8 cellular contexts compared by ENCODE assay signal in genomic region chr7:74051629-74052410, GRCh38. TPM values are rescaled to one million over a fixed set of nuclear protein-coding genes. Genes with fewer than 3 reads are reported as not detected.
A peak's percentile ranks its signal among the peaks of the same experiment; 100 is the strongest.
DNase-seq lines count a peak whose midpoint lies in the region; ATAC-seq and TF ChIP-seq lines count a peak whose summit lies in the region.

No MANE protein-coding gene starts in this region.

- H2AFZ ChIP-seq in HCT116 (ENCODE audit: low read depth, low read length, poor library complexity, severe bottlenecking) (no peak overlapping the region), SK-N-SH (ENCODE audit: low read depth) (no peak overlapping the region)

- no peaks in the 10 kb centered on the region for H3K9me2 ChIP-seq in HCT116 (ENCODE audit: insufficient read depth)
- H3K9me2 ChIP-seq in SK-N-SH, result no peaks in the 10 kb centered on the region

- no TSS peak for BruUV-seq in HCT116 (replicated peaks; lab: Mats Ljungman, UMichigan)

- H3K9me3 ChIP-seq in HCT116 (ENCODE audit: control insufficient read depth in 1 of 2, insufficient read depth in 1 of 2, low read depth in 1 of 2, low read length in 2 of 2), result no peaks in the 10 kb centered on the region
- no peaks in the 10 kb centered on the region for H3K9me3 ChIP-seq in SK-N-SH

- H3K36me3 ChIP-seq in BJ (ENCODE audit: control insufficient read depth, insufficient read depth, low read length), result peaks cover 20% of the 10 kb centered on the region
- no peaks in the 10 kb centered on the region for H3K36me3 ChIP-seq in HCT116 (ENCODE audit: control insufficient read depth in 1 of 2, insufficient read depth in 2 of 2, low read length in 2 of 2)
- no peaks in the 10 kb centered on the region for H3K36me3 ChIP-seq in SK-N-SH (replicated peaks in 1 of 2; ENCODE audit: control insufficient read depth in 1 of 2, insufficient read depth in 2 of 2, low read length in 1 of 2)
- no peaks in the 10 kb centered on the region for H3K36me3 ChIP-seq in kidney epithelial cell (ENCODE audit: control insufficient read depth, insufficient read depth, low read length)

- TF ChIP-seq EP300 in SK-N-SH (IDR thresholded peaks at IDR 0.05; ENCODE audit: borderline replicate concordance in 1 of 2, low read depth in 1 of 2, low read length in 1 of 2), result no peak

- RAD21 ChIA-PET in HCT116 (lab: Charles Lee; ENCODE audit: low non-redundant PET in 1 of 2, low total read pairs in 2 of 2, uncharacterized antibody in 2 of 2, unreplicated experiment in 2 of 2), result interaction anchor here (0.6 to 0.9 kb wide), 3 partner anchors 16 to 350 kb away, joined by 3 read pairs; no protein-coding TSS in a partner anchor

- no peak overlapping the region for H3K4me3 ChIP-seq in BJ (ENCODE audit: low read depth, low read length)
- H3K4me3 ChIP-seq in HCT116 (replicated peaks in 1 of 2; ENCODE audit: low read depth in 1 of 2, low read length in 2 of 2), result no peak overlapping the region
- no peak overlapping the region for H3K4me3 ChIP-seq in SK-N-SH (ENCODE audit: low read depth in 2 of 2, low read length in 1 of 2)
- H3K4me3 ChIP-seq in kidney epithelial cell (ENCODE audit: low read depth, low read length), result no peak overlapping the region

- H3K9ac ChIP-seq in HCT116 (ENCODE audit: low read length) (no peak overlapping the region), SK-N-SH (no peak overlapping the region)

- H3F3A ChIP-seq in SK-N-SH (replicated peaks; ENCODE audit: insufficient read depth), result no peaks in the 10 kb centered on the region

- TF ChIP-seq POLR2A in HCT116 (IDR thresholded peaks at IDR 0.05; ENCODE audit: borderline replicate concordance, extremely low read depth, insufficient read depth, insufficient read length), result no peak

- ATAC-seq in HCT116, result peak; percentile 93
- ATAC-seq in HG03108 (IDR thresholded peaks at IDR 0.05; ENCODE audit: unreplicated experiment), result no peak
- no peak for ATAC-seq in HG03571 (IDR thresholded peaks at IDR 0.05; ENCODE audit: unreplicated experiment)
- no peak for ATAC-seq in HG03342 (IDR thresholded peaks at IDR 0.05; ENCODE audit: unreplicated experiment)

- TF ChIP-seq CTCF in BJ (IDR thresholded peaks at IDR 0.05; ENCODE audit: insufficient read depth, low read depth, low read length) (peak; percentile 32), HCT116 (IDR thresholded peaks at IDR 0.05 in 2 of 3, conservative IDR thresholded peaks at IDR 0.05 in 1 of 3; ENCODE audit: borderline replicate concordance in 1 of 3, insufficient read depth in 1 of 3, low read depth in 2 of 3, low read length in 2 of 3) (peak; percentile 60 to 77 (median 64)), SK-N-SH (IDR thresholded peaks at IDR 0.05) (peak; percentile 57), kidney epithelial cell (IDR thresholded peaks at IDR 0.05; ENCODE audit: insufficient read depth, low read length, poor library complexity, severe bottlenecking) (peak; percentile 48)

- TF ChIP-seq RAD21 in HCT116 (IDR thresholded peaks at IDR 0.05; ENCODE audit: low read depth) (peak; percentile 91), SK-N-SH (IDR thresholded peaks at IDR 0.05; ENCODE audit: low read length) (peak; percentile 61)

- H3K27me3 ChIP-seq in BJ (ENCODE audit: control insufficient read depth, insufficient read depth, low read length), result no peaks in the 10 kb centered on the region
- H3K27me3 ChIP-seq in HCT116 (ENCODE audit: insufficient read depth, low read length), result peaks cover 4% of the 10 kb centered on the region; the same call in 1 of the 2 replicates
- no peaks in the 10 kb centered on the region for H3K27me3 ChIP-seq in SK-N-SH (ENCODE audit: insufficient read depth)
- H3K27me3 ChIP-seq in kidney epithelial cell (ENCODE audit: control insufficient read depth, insufficient read depth, low read length), result peaks cover 17% of the 10 kb centered on the region

- POLR2A ChIA-PET in BJ (lab: Charles Lee), result no interaction called here
- POLR2A ChIA-PET in HCT116 (lab: Charles Lee), result no interaction called here
- POLR2A ChIA-PET in SK-N-SH (lab: Yijun Ruan, JAX), result no interaction called here

- H3K4me1 ChIP-seq in HCT116 (ENCODE audit: control insufficient read depth in 1 of 2, insufficient read depth in 2 of 2, low read length in 2 of 2) (peaks cover 2 to 7% of the 10 kb centered on the region in 2 experiments; a peak in 2 of 4 replicates), SK-N-SH (ENCODE audit: control insufficient read depth in 1 of 2, insufficient read depth in 2 of 2, low read depth in 1 of 2, low read length in 1 of 2) (no peaks in the 10 kb centered on the region)

- H3K79me2 ChIP-seq in HCT116 (ENCODE audit: insufficient read depth, low read length), result no peaks in the 10 kb centered on the region
- no peaks in the 10 kb centered on the region for H3K79me2 ChIP-seq in SK-N-SH (ENCODE audit: insufficient read depth)

- intact Hi-C loops in HCT116 (cut with micrococcal nuclease), result loop anchor here (5.0 kb wide), 2 partner anchors 150 to 340 kb away; no protein-coding TSS in a partner anchor

- no peak overlapping the region for H3K27ac ChIP-seq in HCT116 (ENCODE audit: low read depth, low read length)
- no peak overlapping the region for H3K27ac ChIP-seq in SK-N-SH (ENCODE audit: low read depth in 2 of 2, low read length in 1 of 2)
- no peak overlapping the region for H3K27ac ChIP-seq in substantia nigra (ENCODE audit: low read depth, low read length, poor library complexity, severe bottlenecking)

- H3K4me2 ChIP-seq in HCT116 (ENCODE audit: low read length), result peak overlapping the region; percentile 10; the same call in 1 of the 2 replicates
- H3K4me2 ChIP-seq in SK-N-SH, result no peak overlapping the region

- WGBS in SK-N-SH (ENCODE audit: low lambda C conversion rate), result 77% methylated on average over 14 of the region's 16 CpGs

- CTCF ChIA-PET in BJ (lab: Yijun Ruan, JAX) (interaction anchor here (0.6 to 2.3 kb wide), 3 partner anchors 16 to 26 kb away, joined by 3 to 9 read pairs (median 8); no protein-coding TSS in a partner anchor), HCT116 (lab: Charles Lee) (interaction anchor here (0.6 to 2.6 kb wide), 7 partner anchors 8 to 349 kb away, joined by 3 to 6 read pairs (median 4); no protein-coding TSS in a partner anchor), SK-N-SH (lab: Yijun Ruan, JAX) (interaction anchor here (0.6 to 1.8 kb wide), 7 partner anchors 9 to 198 kb away, joined by 3 to 12 read pairs (median 3); no protein-coding TSS in a partner anchor)

- DNase-seq in BJ (ENCODE audit: low read depth), result no peak
- DNase-seq in HCT116 (ENCODE audit: low read depth, low spot score), result peak; percentile 34
- DNase-seq in SK-N-SH, result peak; percentile 74
- DNase-seq in kidney epithelial cell (ENCODE audit: low read depth), result no peak
- DNase-seq in substantia nigra (lab: John Stamatoyannopoulos, UW), result no peak

- H4K20me1 ChIP-seq in HCT116 (ENCODE audit: insufficient read depth), result no peaks in the 10 kb centered on the region
- H4K20me1 ChIP-seq in SK-N-SH (ENCODE audit: insufficient read depth), result no peaks in the 10 kb centered on the region

TF ChIP-seq in SK-N-SH, 30 proteins besides CTCF, POLR2A, EP300 and RAD21:
- 0 out of 2 replicates have a peak, but pooled peaks have one; percentile 27 for TF ChIP-seq SMC3 (IDR thresholded peaks at IDR 0.05; ENCODE audit: low read depth, low read length)
- no peak for TF ChIP-seq MAX (IDR thresholded peaks at IDR 0.05; ENCODE audit: low read depth)
- no peak for TF ChIP-seq FOXM1 (IDR thresholded peaks at IDR 0.05; ENCODE audit: low read depth)
- TF ChIP-seq ZBTB33 (IDR thresholded peaks at IDR 0.05; ENCODE audit: borderline replicate concordance, low read depth), result no peak

RNA-seq across cellular contexts. Expression of gene ELN, which starts 23.8 kb away (rescaled TPM):
- 419 and 619 TPM in 2 replicates for polyA plus RNA-seq in BJ (2011; rRNA removed)
- 137 and 187 TPM in 2 replicates for polyA minus RNA-seq in BJ (2011; rRNA and poly(A)+ RNA removed)
- total RNA-seq in HCT116 (2021; ENCODE audit: unreplicated experiment), result 0.17 TPM
- polyA plus RNA-seq in HCT116 (2012), result 0.07 and 0.09 TPM in 2 replicates
- 8.9 and 12.5 TPM in 2 replicates for polyA plus RNA-seq in SK-N-SH (2012; rRNA removed)
- 3.6 and 6.1 TPM in 2 replicates for polyA plus RNA-seq in SK-N-SH (2012; cell fraction: cytosol; rRNA removed)
- polyA plus RNA-seq in SK-N-SH (2012; cell fraction: nucleus; rRNA removed), result 10.6 and 13.4 TPM in 2 replicates
- total RNA-seq in kidney epithelial cell, result 0.07 TPM in 1 of 2 replicates, not detected in the other

RNA-seq across cellular contexts. Expression of gene LIMK1, which starts 31.8 kb away (rescaled TPM):
- polyA plus RNA-seq in BJ (2011; rRNA removed) (29.8 and 45.7 TPM in 2 replicates), SK-N-SH (2012; rRNA removed) (64.4 and 86.6 TPM in 2 replicates)
- 63.9 and 69.6 TPM in 2 replicates for polyA minus RNA-seq in BJ (2011; rRNA and poly(A)+ RNA removed)
- total RNA-seq in HCT116 (2021; ENCODE audit: unreplicated experiment) (56.3 TPM), kidney epithelial cell (61.1 and 79.4 TPM in 2 replicates)
- 43.5 and 53.3 TPM in 2 replicates for polyA plus RNA-seq in HCT116 (2012)
- polyA plus RNA-seq in SK-N-SH (2012; cell fraction: cytosol; rRNA removed), result 46.4 and 70.1 TPM in 2 replicates
- polyA plus RNA-seq in SK-N-SH (2012; cell fraction: nucleus; rRNA removed), result 118 and 178 TPM in 2 replicates

Comparison
In these comparisons a context has a peak if more than half of its experiments do, and no peak if none do; other contexts are left out.
1. DNase-seq: peak in HCT116 (single experiment) and SK-N-SH (single experiment); none in BJ (single experiment), kidney epithelial cell (single experiment) and substantia nigra (0 of 49).
2. Peak in every context shown above with its lines, with median percentiles within 50 percentile points of each other: CTCF ChIP-seq.